In genomic region chr22:37199103-37199838, GRCh38 we compare ENCODE assay signal across 8 cellular contexts. TPM values are rescaled to one million over a fixed set of nuclear protein-coding genes. Genes with fewer than 3 reads are reported as not detected.
DNase-seq lines count a peak whose midpoint lies in the region; ATAC-seq and TF ChIP-seq lines count a peak whose summit lies in the region.

No MANE protein-coding gene starts in this region.

- H3K4me1 Mint-ChIP-seq in CD4-positive, alpha-beta memory T cell: peaks cover 10 to 39% (median 21%) of the 10 kb centered on the region in 4 donors
- H3K4me1 Mint-ChIP-seq in activated CD8-positive, alpha-beta T cell treated with anti-CD3 and anti-CD28 coated beads for 36 hours (ENCODE audit: low read depth): peaks cover 70% of the 10 kb centered on the region

- H3K36me3 Mint-ChIP-seq in CD4-positive, alpha-beta memory T cell: peaks cover 0 to 3% of the 10 kb centered on the region in 2 donors
- peaks cover 3% of the 10 kb centered on the region for H3K36me3 Mint-ChIP-seq in activated CD8-positive, alpha-beta T cell treated with anti-CD3 and anti-CD28 coated beads for 36 hours (ENCODE audit: low read depth)

- peak overlapping the region; percentile 89 to 96 (median 93) for H3K27ac Mint-ChIP-seq in CD4-positive, alpha-beta memory T cell
- peak overlapping the region; percentile 98 for H3K27ac Mint-ChIP-seq in activated CD8-positive, alpha-beta T cell treated with anti-CD3 and anti-CD28 coated beads for 36 hours

- H3K9me3 ChIP-seq in CD4-positive, alpha-beta memory T cell (ENCODE audit: control insufficient read depth in 1 of 2, low read length in 2 of 2): no peaks in the 10 kb centered on the region
- H3K9me3 ChIP-seq in ectodermal cell (ENCODE audit: control insufficient read depth, low read length) (no peaks in the 10 kb centered on the region), lower lobe of right lung (no peaks in the 10 kb centered on the region)

- no peaks in the 10 kb centered on the region for H3K27me3 ChIP-seq in CD4-positive, alpha-beta memory T cell (ENCODE audit: insufficient read depth, low read length)
- H3K27me3 ChIP-seq in ectodermal cell (ENCODE audit: control insufficient read depth, insufficient read depth, low read length, poor library complexity, severe bottlenecking) (no peaks in the 10 kb centered on the region), lower lobe of right lung (ENCODE audit: low read depth) (no peaks in the 10 kb centered on the region)

- WGBS in ectodermal cell, 2 experiments: 3% methylated on average over 62 of the region's 62 CpGs

- H3K27ac ChIP-seq in CD4-positive, alpha-beta memory T cell (ENCODE audit: low read depth, low read length): peak overlapping the region; percentile 93
- H3K27ac ChIP-seq in ectodermal cell (ENCODE audit: insufficient read depth, low read depth, low read length, poor library complexity, severe bottlenecking) (peak overlapping the region; percentile 72), lower lobe of right lung (peak overlapping the region; percentile 91)

- H3K9me3 Mint-ChIP-seq in CD4-positive, alpha-beta memory T cell: no peaks in the 10 kb centered on the region
- H3K9me3 Mint-ChIP-seq in activated CD8-positive, alpha-beta T cell treated with anti-CD3 and anti-CD28 coated beads for 36 hours: no peaks in the 10 kb centered on the region

- POLR2A ChIA-PET in CD4-positive, alpha-beta memory T cell (lab: Charles Lee; ENCODE audit: partially characterized antibody): interaction anchor here (0.6 to 7.6 kb wide), 31 partner anchors 10 to 1848 kb away, joined by 3 to 129 read pairs (median 5); partner anchors contain the start of genes C1QTNF6, IFT27, IL2RB and KCTD17
- POLR2A ChIA-PET in activated CD8-positive, alpha-beta T cell treated with anti-CD3 and anti-CD28 coated beads for 36 hours (lab: Charles Lee): interaction anchor here (0.7 to 3.8 kb wide), 19 partner anchors 10 to 124 kb away, joined by 3 to 18 read pairs (median 4); partner anchors contain the start of gene IL2RB

- CTCF ChIA-PET in CD4-positive, alpha-beta memory T cell (lab: Charles Lee; ENCODE audit: partially characterized antibody): interaction anchor here (0.7 to 6.7 kb wide), 37 partner anchors 9 to 423 kb away, joined by 3 to 108 read pairs (median 4); partner anchors contain the start of genes CYTH4, IFT27, IL2RB and RAC2
- CTCF ChIA-PET in activated CD8-positive, alpha-beta T cell treated with anti-CD3 and anti-CD28 coated beads for 36 hours (lab: Charles Lee): interaction anchor here (0.7 to 5.6 kb wide), 54 partner anchors 9 to 417 kb away, joined by 3 to 102 read pairs (median 5); partner anchors contain the start of genes C1QTNF6, IL2RB, KCTD17 and MFNG

- H3K4me3 ChIP-seq in CD4-positive, alpha-beta memory T cell (ENCODE audit: low read length in 2 of 2): peak overlapping the region; percentile 57 to 73
- H3K4me3 ChIP-seq in ectodermal cell (ENCODE audit: insufficient read depth, low read depth, low read length) (peak overlapping the region; percentile 71), lower lobe of right lung (peak overlapping the region; percentile 78)

- intact Hi-C loops in CD4-positive, alpha-beta memory T cell (cut with micrococcal nuclease): loop anchor here (1.0 to 10.0 kb wide), 10 partner anchors 20 to 423 kb away; partner anchors contain the start of genes IFT27 and RAC2
- intact Hi-C loops in activated CD8-positive, alpha-beta T cell treated with anti-CD3 and anti-CD28 coated beads for 36 hours (cut with micrococcal nuclease): loop anchor here (2.0 to 10.0 kb wide), 3 partner anchors 32 to 120 kb away; partner anchors contain the start of gene IL2RB
- intact Hi-C loops in lower lobe of right lung (cut with DNase I): no loop called here

- DNase-seq in CD4-positive, alpha-beta memory T cell: peak; percentile 97 to 100 (median 99)
- DNase-seq in HK-2 (ENCODE audit: unreplicated experiment) (peak; percentile 99), NCI-H82 treated with DMSO at 0.1 percent for 48 hours (lab: John Stamatoyannopoulos, UW; ENCODE audit: unreplicated experiment) (peak; percentile 81), lower lobe of right lung (peak; percentile 98)
- peak; percentile 100 for DNase-seq in activated CD8-positive, alpha-beta T cell treated with anti-CD3 and anti-CD28 coated beads for 36 hours
- DNase-seq in stimulated activated CD4-positive, alpha-beta T cell treated with anti-CD3 and anti-CD28 coated beads, TNF-alpha, amount 100 ng/mL, for 24 hours (ENCODE audit: low read depth in 3 of 3): peak; percentile 99 to 100 (median 99)

- no peaks in the 10 kb centered on the region for H3K36me3 ChIP-seq in CD4-positive, alpha-beta memory T cell (ENCODE audit: insufficient read depth, low read length)
- H3K36me3 ChIP-seq in ectodermal cell (ENCODE audit: control insufficient read depth, insufficient read depth, low read length) (no peaks in the 10 kb centered on the region), lower lobe of right lung (no peaks in the 10 kb centered on the region)

- peak overlapping the region; percentile 79 to 91 (median 84) for H3K4me3 Mint-ChIP-seq in CD4-positive, alpha-beta memory T cell
- peak overlapping the region; percentile 86 for H3K4me3 Mint-ChIP-seq in activated CD8-positive, alpha-beta T cell treated with anti-CD3 and anti-CD28 coated beads for 36 hours

- H3K4me1 ChIP-seq in CD4-positive, alpha-beta memory T cell (ENCODE audit: insufficient read depth, low read length): peaks cover 39% of the 10 kb centered on the region
- H3K4me1 ChIP-seq in ectodermal cell (ENCODE audit: control insufficient read depth, insufficient read depth, low read length) (peaks cover 7% of the 10 kb centered on the region), lower lobe of right lung (peaks cover 33% of the 10 kb centered on the region)

- ATAC-seq in GM19452 (IDR thresholded peaks at IDR 0.05; ENCODE audit: unreplicated experiment) (peak; percentile 92), lower lobe of right lung (peak; percentile 95 to 97)
- peak; percentile 96 for ATAC-seq in activated CD8-positive, alpha-beta T cell treated with anti-CD3 and anti-CD28 coated beads for 36 hours

- peak; percentile 85 for TF ChIP-seq CTCF in activated CD8-positive, alpha-beta T cell treated with anti-CD3 and anti-CD28 coated beads for 36 hours (IDR thresholded peaks at IDR 0.05)
- TF ChIP-seq CTCF in lower lobe of right lung (IDR thresholded peaks at IDR 0.05): peak; percentile 96

- no peaks in the 10 kb centered on the region for H3K27me3 Mint-ChIP-seq in CD4-positive, alpha-beta memory T cell
- H3K27me3 Mint-ChIP-seq in activated CD8-positive, alpha-beta T cell treated with anti-CD3 and anti-CD28 coated beads for 36 hours: no peaks in the 10 kb centered on the region

RNA-seq across cellular contexts. Expression of gene C1QTNF6, which starts 11.2 kb away (rescaled TPM):
- 10 to 100 TPM; 23.1 to 24.8 TPM for total RNA-seq in CD4-positive, alpha-beta memory T cell
- under 1 TPM; 0.49 to 0.89 TPM for polyA plus RNA-seq in CD4-positive, alpha-beta memory T cell
- total RNA-seq in activated CD8-positive, alpha-beta T cell treated with anti-CD3 and anti-CD28 coated beads for 36 hours: 1 to 10 TPM; 6.4 TPM
- 16.9 TPM for polyA plus RNA-seq in ectodermal cell (2013, experiment 1 of 4)
- 18.6 TPM for polyA plus RNA-seq in ectodermal cell (2013, experiment 2 of 4)
- 14.0 TPM for polyA plus RNA-seq in ectodermal cell (2013, experiment 3 of 4)
- 18.2 TPM for polyA plus RNA-seq in ectodermal cell (2013, experiment 4 of 4)
- 5.3 TPM for total RNA-seq in lower lobe of right lung

RNA-seq across cellular contexts. Expression of gene SSTR3, which starts 13.0 kb away (rescaled TPM):
- total RNA-seq in CD4-positive, alpha-beta memory T cell: 1 to 10 TPM; 8.2 to 9.3 TPM
- 1 to 10 TPM in 1 of 2 donors, under 1 TPM in 1; 0.50 to 1.4 TPM for polyA plus RNA-seq in CD4-positive, alpha-beta memory T cell
- total RNA-seq in activated CD8-positive, alpha-beta T cell treated with anti-CD3 and anti-CD28 coated beads for 36 hours: 1 to 10 TPM; 7.9 to 8.5 TPM
- 0.74 TPM for polyA plus RNA-seq in ectodermal cell (2013, experiment 1 of 4)
- 0.73 TPM for polyA plus RNA-seq in ectodermal cell (2013, experiment 2 of 4)
- 0.43 TPM for polyA plus RNA-seq in ectodermal cell (2013, experiment 3 of 4)
- 0.53 TPM for polyA plus RNA-seq in ectodermal cell (2013, experiment 4 of 4)
- not detected for total RNA-seq in lower lobe of right lung

RNA-seq across cellular contexts. Expression of gene RAC2, which starts 44.8 kb away (rescaled TPM):
- total RNA-seq in CD4-positive, alpha-beta memory T cell: 100 to 1,000 TPM; 304 to 318 TPM
- 100 to 1,000 TPM; 724 to 917 TPM for polyA plus RNA-seq in CD4-positive, alpha-beta memory T cell
- 100 to 1,000 TPM; 699 to 717 TPM for total RNA-seq in activated CD8-positive, alpha-beta T cell treated with anti-CD3 and anti-CD28 coated beads for 36 hours
- 0.91 TPM for polyA plus RNA-seq in ectodermal cell (2013, experiment 1 of 4)
- polyA plus RNA-seq in ectodermal cell (2013, experiment 2 of 4): 0.80 TPM
- 0.85 TPM for polyA plus RNA-seq in ectodermal cell (2013, experiment 3 of 4)
- polyA plus RNA-seq in ectodermal cell (2013, experiment 4 of 4): 0.77 TPM
- 111 TPM for total RNA-seq in lower lobe of right lung

RNA-seq across cellular contexts. Expression of gene IL2RB, which starts 49.6 kb away (rescaled TPM):
- 10 to 100 TPM; 55.4 to 63.8 TPM for total RNA-seq in CD4-positive, alpha-beta memory T cell
- 100 to 1,000 TPM in 1 of 2 donors, 10 to 100 TPM in 1; 37.6 to 107 TPM for polyA plus RNA-seq in CD4-positive, alpha-beta memory T cell
- 100 to 1,000 TPM; 263 to 268 TPM for total RNA-seq in activated CD8-positive, alpha-beta T cell treated with anti-CD3 and anti-CD28 coated beads for 36 hours
- 1.3 TPM for polyA plus RNA-seq in ectodermal cell (2013, experiment 1 of 4)
- 1.5 TPM for polyA plus RNA-seq in ectodermal cell (2013, experiment 2 of 4)
- 1.3 TPM for polyA plus RNA-seq in ectodermal cell (2013, experiment 3 of 4)
- 0.93 TPM for polyA plus RNA-seq in ectodermal cell (2013, experiment 4 of 4)
- 10.2 TPM for total RNA-seq in lower lobe of right lung

Comparison
In these comparisons a context has a peak if more than half of its experiments do, and no peak if none do; other contexts are left out.
1. Peak in every context shown above with its lines: DNase-seq, ATAC-seq, H3K4me3 ChIP-seq and H3K27ac ChIP-seq.